Comparison of ENCODE assay signal across 3 cellular contexts in genomic region chr5:148685520-148686134, GRCh38.
TF ChIP-seq lines count a peak whose summit lies in the region.

No MANE protein-coding gene starts in this region.

TF ChIP-seq in liver, 16 proteins besides CTCF, POLR2A, EP300 and RAD21:
- TF ChIP-seq FOXA2 (IDR thresholded peaks at IDR 0.05) (no peak), GABPA (IDR thresholded peaks at IDR 0.05 in 1 of 2, conservative IDR thresholded peaks at IDR 0.05 in 1 of 2) (no peak), JUND (IDR thresholded peaks at IDR 0.05) (peak in 1 of 2 donors; percentile 23), SP1 (IDR thresholded peaks at IDR 0.05) (peak; percentile 13), REST (IDR thresholded peaks at IDR 0.05) (peak; percentile 31), EGR1 (IDR thresholded peaks at IDR 0.05; ENCODE audit: low read depth in 2 of 2) (no peak), ATF3 (IDR thresholded peaks at IDR 0.05) (no peak), YY1 (IDR thresholded peaks at IDR 0.05) (peak; percentile 38), MAX (IDR thresholded peaks at IDR 0.05) (peak; percentile 30), FOXA1 (IDR thresholded peaks at IDR 0.05) (peak; percentile 12), HNF4A (conservative IDR thresholded peaks at IDR 0.05) (peak; percentile 29 to 54), RXRA (IDR thresholded peaks at IDR 0.05) (peak; percentile 37 to 66)

TF ChIP-seq in HepG2, 621 proteins besides CTCF, POLR2A, EP300 and RAD21:
- TF ChIP-seq CC2D1A (CRISPR knock-in tag; IDR thresholded peaks at IDR 0.05), result no peak
- TF ChIP-seq ZNF549 (CRISPR knock-in tag; IDR thresholded peaks at IDR 0.05), result no peak
- no peak for TF ChIP-seq U2AF1 (optimal IDR thresholded peaks at IDR 0.05; ENCODE audit: low read depth, low read length)

TF ChIP-seq in K562, 482 proteins besides CTCF, POLR2A, EP300 and RAD21:
- TF ChIP-seq RBM25 (IDR thresholded peaks at IDR 0.05; ENCODE audit: low read depth, low read length, severe bottlenecking), result peak; percentile 34
- no peak for TF ChIP-seq PRDM10 (IDR thresholded peaks at IDR 0.05; ENCODE audit: partially characterized antibody)
